26 cellular contexts compared by ENCODE assay signal in genomic region chr6:96909826-96910225, GRCh38. TPM values are rescaled to one million over a fixed set of nuclear protein-coding genes. Genes with fewer than 3 reads are reported as not detected.
"Had no signal": no experiment of that assay in that cellular context is flagged by ENCODE, and none has a peak within 500 bp of the region (broad histone marks: within the 10 kb centered on the region; RNA-seq: fewer than 3 reads in every experiment).

No MANE protein-coding gene starts in this region.

- H3K4me1 ChIP-seq: gastrocnemius medialis, left lung, prostate gland, right atrium auricular region, testis, tibial artery, upper lobe of left lung had no signal

- H3K27me3 ChIP-seq: dorsolateral prefrontal cortex, right atrium auricular region, testis, tibial artery, upper lobe of left lung had no signal

- H3K4me3 ChIP-seq: dorsolateral prefrontal cortex, gastrocnemius medialis, left lung, prostate gland, right atrium auricular region, testis, tibial artery, upper lobe of left lung had no signal

- ATAC-seq: gastrocnemius medialis; left lung; naive thymus-derived CD8-positive, alpha-beta T cell; sciatic nerve; stimulated activated memory B cell treated with anti-CD40 and anti-IgM and Interleukin-4, amounts not matched to agents 10 μg/mL and 1 μg/mL and 100 μg/mL, for 72 hours; stimulated activated naive CD8-positive, alpha-beta T cell treated with anti-CD3 and anti-CD28 coated beads, Interleukin-15, Interleukin-2, amounts not matched to agents 100 U/mL and 50 U/mL, for 24 hours had no signal

- H3K27ac ChIP-seq: gastrocnemius medialis, left lung, prostate gland, right atrium auricular region, testis, tibial artery, upper lobe of left lung had no signal

- H3K9me3 ChIP-seq: gastrocnemius medialis, left lung, prostate gland, right atrium auricular region, testis, tibial artery, upper lobe of left lung had no signal

- DNase-seq: dorsolateral prefrontal cortex; effector CD4-positive, alpha-beta T cell; gastrocnemius medialis; head of caudate nucleus; kidney; left lung; mesenchymal stem cell; naive thymus-derived CD8-positive, alpha-beta T cell; nephron progenitor cell; nucleus accumbens; stimulated activated CD4-positive, alpha-beta T cell treated with anti-CD3 and anti-CD28 coated beads, Interleukin-2, amount 100 ng/mL, for 24 hours; stimulated activated CD4-positive, alpha-beta T cell treated with anti-CD3 and anti-CD28 coated beads, Interleukin-4, amount 100 ng/mL, for 4 hours; stimulated activated naive CD8-positive, alpha-beta T cell treated with anti-CD3 and anti-CD28 coated beads, Interleukin-15, Interleukin-2, amounts not matched to agents 100 U/mL and 50 U/mL, for 24 hours; substantia nigra; testis; tibial artery; upper lobe of left lung had no signal

- H3K36me3 ChIP-seq: gastrocnemius medialis, left lung, prostate gland, right atrium auricular region, tibial artery, upper lobe of left lung had no signal

RNA-seq across cellular contexts. Expression of gene KLHL32, which starts 14.7 kb away (rescaled TPM):
- total RNA-seq: fibroblast of villous mesenchyme, glomerular endothelial cell, lung microvascular endothelial cell, myocyte, osteocyte had no signal
